Comparison of ENCODE assay signal across 1 cellular context in the genomic region with DNA sequence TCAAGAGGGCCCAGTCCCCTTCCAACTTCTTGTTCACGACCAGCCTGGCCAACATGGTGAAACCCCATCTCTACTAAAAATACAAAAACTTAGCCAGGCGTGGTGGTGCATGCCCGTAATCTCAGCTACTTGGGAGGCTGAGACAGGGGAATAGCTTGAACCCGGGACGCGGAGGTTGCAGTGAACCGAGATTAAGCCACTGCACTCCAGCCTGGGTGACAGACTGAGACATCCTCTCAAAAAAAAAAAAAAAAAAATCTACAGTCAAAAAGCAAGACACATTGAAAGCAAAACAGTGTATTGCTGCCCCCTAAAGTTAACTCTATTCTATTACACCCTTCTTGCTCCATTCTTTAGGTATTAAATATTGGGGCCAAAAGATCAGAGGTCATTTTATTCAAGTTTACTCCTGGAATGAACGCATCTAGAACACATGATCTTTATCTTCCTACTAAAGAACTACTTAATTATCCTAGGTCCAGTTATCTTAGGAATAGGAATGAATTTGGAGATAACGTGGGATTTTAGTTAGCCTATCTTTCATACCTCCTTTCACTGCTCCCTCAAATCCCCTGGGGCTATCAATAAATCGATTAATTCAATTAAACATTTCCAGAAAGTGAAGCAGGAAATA.
TF ChIP-seq lines count a peak whose summit lies in the region.

No MANE protein-coding gene starts in this region.

TF ChIP-seq in HCT116, 20 proteins besides CTCF, POLR2A, EP300 and RAD21:
- TF ChIP-seq, protein P1, sequence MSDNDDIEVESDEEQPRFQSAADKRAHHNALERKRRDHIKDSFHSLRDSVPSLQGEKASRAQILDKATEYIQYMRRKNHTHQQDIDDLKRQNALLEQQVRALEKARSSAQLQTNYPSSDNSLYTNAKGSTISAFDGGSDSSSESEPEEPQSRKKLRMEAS (IDR thresholded peaks at IDR 0.05) = no peak
- no peak for TF ChIP-seq ZFX (IDR thresholded peaks at IDR 0.05)
- no peak for TF ChIP-seq EZH2 (IDR thresholded peaks at IDR 0.05)
- TF ChIP-seq SIN3A (IDR thresholded peaks at IDR 0.05; ENCODE audit: low read depth) = no peak
- no peak for TF ChIP-seq SP1 (IDR thresholded peaks at IDR 0.05; ENCODE audit: low read depth)
- TF ChIP-seq CEBPB (IDR thresholded peaks at IDR 0.05; ENCODE audit: low read depth) = no peak
- TF ChIP-seq, protein P2, sequence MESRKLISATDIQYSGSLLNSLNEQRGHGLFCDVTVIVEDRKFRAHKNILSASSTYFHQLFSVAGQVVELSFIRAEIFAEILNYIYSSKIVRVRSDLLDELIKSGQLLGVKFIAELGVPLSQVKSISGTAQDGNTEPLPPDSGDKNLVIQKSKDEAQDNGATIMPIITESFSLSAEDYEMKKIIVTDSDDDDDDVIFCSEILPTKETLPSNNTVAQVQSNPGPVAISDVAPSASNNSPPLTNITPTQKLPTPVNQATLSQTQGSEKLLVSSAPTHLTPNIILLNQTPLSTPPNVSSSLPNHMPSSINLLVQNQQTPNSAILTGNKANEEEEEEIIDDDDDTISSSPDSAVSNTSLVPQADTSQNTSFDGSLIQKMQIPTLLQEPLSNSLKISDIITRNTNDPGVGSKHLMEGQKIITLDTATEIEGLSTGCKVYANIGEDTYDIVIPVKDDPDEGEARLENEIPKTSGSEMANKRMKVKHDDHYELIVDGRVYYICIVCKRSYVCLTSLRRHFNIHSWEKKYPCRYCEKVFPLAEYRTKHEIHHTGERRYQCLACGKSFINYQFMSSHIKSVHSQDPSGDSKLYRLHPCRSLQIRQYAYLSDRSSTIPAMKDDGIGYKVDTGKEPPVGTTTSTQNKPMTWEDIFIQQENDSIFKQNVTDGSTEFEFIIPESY (IDR thresholded peaks at IDR 0.05; ENCODE audit: extremely low read depth, insufficient replicate concordance, low read length) = no peak
- no peak for TF ChIP-seq ZNF274 (IDR thresholded peaks at IDR 0.05; ENCODE audit: low read depth, low read length)
- no peak for TF ChIP-seq JUND (IDR thresholded peaks at IDR 0.05)
- TF ChIP-seq CBX3 (IDR thresholded peaks at IDR 0.05; ENCODE audit: low read depth) = no peak
- TF ChIP-seq SRF (IDR thresholded peaks at IDR 0.05; ENCODE audit: low read depth) = no peak
- TF ChIP-seq, protein P3, sequence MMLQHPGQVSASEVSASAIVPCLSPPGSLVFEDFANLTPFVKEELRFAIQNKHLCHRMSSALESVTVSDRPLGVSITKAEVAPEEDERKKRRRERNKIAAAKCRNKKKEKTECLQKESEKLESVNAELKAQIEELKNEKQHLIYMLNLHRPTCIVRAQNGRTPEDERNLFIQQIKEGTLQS (IDR thresholded peaks at IDR 0.05) = no peak
- TF ChIP-seq EZH2phosphoT487 (IDR thresholded peaks at IDR 0.05; ENCODE audit: borderline replicate concordance) = no peak
- TF ChIP-seq POLR2AphosphoS5 (IDR thresholded peaks at IDR 0.05; ENCODE audit: low read depth, low read length) = no peak
- no peak for TF ChIP-seq YY1 (IDR thresholded peaks at IDR 0.05; ENCODE audit: extremely low read depth, insufficient replicate concordance, low read depth, low read length)
- TF ChIP-seq, protein P4, sequence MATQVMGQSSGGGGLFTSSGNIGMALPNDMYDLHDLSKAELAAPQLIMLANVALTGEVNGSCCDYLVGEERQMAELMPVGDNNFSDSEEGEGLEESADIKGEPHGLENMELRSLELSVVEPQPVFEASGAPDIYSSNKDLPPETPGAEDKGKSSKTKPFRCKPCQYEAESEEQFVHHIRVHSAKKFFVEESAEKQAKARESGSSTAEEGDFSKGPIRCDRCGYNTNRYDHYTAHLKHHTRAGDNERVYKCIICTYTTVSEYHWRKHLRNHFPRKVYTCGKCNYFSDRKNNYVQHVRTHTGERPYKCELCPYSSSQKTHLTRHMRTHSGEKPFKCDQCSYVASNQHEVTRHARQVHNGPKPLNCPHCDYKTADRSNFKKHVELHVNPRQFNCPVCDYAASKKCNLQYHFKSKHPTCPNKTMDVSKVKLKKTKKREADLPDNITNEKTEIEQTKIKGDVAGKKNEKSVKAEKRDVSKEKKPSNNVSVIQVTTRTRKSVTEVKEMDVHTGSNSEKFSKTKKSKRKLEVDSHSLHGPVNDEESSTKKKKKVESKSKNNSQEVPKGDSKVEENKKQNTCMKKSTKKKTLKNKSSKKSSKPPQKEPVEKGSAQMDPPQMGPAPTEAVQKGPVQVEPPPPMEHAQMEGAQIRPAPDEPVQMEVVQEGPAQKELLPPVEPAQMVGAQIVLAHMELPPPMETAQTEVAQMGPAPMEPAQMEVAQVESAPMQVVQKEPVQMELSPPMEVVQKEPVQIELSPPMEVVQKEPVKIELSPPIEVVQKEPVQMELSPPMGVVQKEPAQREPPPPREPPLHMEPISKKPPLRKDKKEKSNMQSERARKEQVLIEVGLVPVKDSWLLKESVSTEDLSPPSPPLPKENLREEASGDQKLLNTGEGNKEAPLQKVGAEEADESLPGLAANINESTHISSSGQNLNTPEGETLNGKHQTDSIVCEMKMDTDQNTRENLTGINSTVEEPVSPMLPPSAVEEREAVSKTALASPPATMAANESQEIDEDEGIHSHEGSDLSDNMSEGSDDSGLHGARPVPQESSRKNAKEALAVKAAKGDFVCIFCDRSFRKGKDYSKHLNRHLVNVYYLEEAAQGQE (IDR thresholded peaks at IDR 0.05; ENCODE audit: low read depth) = no peak
- no peak for TF ChIP-seq ELF1 (IDR thresholded peaks at IDR 0.05; ENCODE audit: borderline replicate concordance, low read depth)
- TF ChIP-seq FOSL1 (IDR thresholded peaks at IDR 0.05; ENCODE audit: low read depth) = no peak
- no peak for TF ChIP-seq EGR1 (IDR thresholded peaks at IDR 0.05; ENCODE audit: low read depth)
TF ChIP-seq in HCT116: peak in this region for 0.
